Comparison of ENCODE assay signal across 8 cellular contexts in genomic region chr1:153796786-153797659, GRCh38. TPM values are rescaled to one million over a fixed set of nuclear protein-coding genes. Genes with fewer than 3 reads are reported as not detected.
A peak's percentile ranks its signal among the peaks of the same experiment; 100 is the strongest.
DNase-seq lines count a peak whose midpoint lies in the region; ATAC-seq and TF ChIP-seq lines count a peak whose summit lies in the region.

No MANE protein-coding gene starts in this region.

- no peak overlapping the region for H3K4me3 ChIP-seq in right lobe of liver

- no peak overlapping the region for H3K27ac ChIP-seq in right lobe of liver

- no peaks in the 10 kb centered on the region for H3K9me3 ChIP-seq in right lobe of liver

- TF ChIP-seq CTCF in right lobe of liver (IDR thresholded peaks at IDR 0.05): peak; percentile 88 to 91 (median 90)

- 23% methylated on average over 11 of the region's 26 CpGs for WGBS in right lobe of liver (ENCODE audit: insufficient coverage, low coverage, low lambda C conversion rate, missing lambda C conversion rate)

- DNase-seq in DMS79 treated with DMSO at 0.1 percent for 48 hours (lab: John Stamatoyannopoulos, UW) (peak; percentile 73), NCI-H345 treated with DMSO at 0.1 percent for 48 hours (lab: John Stamatoyannopoulos, UW; ENCODE audit: unreplicated experiment) (peak; percentile 87), cerebellum (ENCODE audit: low spot score) (peak; percentile 59), right lobe of liver (peak in 2 of 3 donors; percentile 73 to 85), middle frontal gyrus (ENCODE audit: extremely low spot score, low spot score) (no peak)
- DNase-seq in activated CD4-positive, alpha-beta T cell treated with anti-CD3 and anti-CD28 coated beads for 4 hours: peak; percentile 79 to 91
- peak; percentile 48 for DNase-seq in stimulated activated CD8-positive, alpha-beta memory T cell treated with anti-CD3 and anti-CD28 coated beads, Interleukin-12 subunit alpha, Interleukin-12 subunit beta, amount 100 ng/mL, for 24 hours (ENCODE audit: extremely low read depth)

- no peak for TF ChIP-seq POLR2A in right lobe of liver (IDR thresholded peaks at IDR 0.05)

- no peaks in the 10 kb centered on the region for H3K36me3 ChIP-seq in right lobe of liver

- peaks cover 0 to 10% (median 6%) of the 10 kb centered on the region in 4 donors for H3K4me1 ChIP-seq in right lobe of liver

- ATAC-seq in HG02759 (IDR thresholded peaks at IDR 0.05; ENCODE audit: unreplicated experiment): peak; percentile 63
- ATAC-seq in right lobe of liver: peak; percentile 63 to 75 (median 70)

- H3K27me3 ChIP-seq in right lobe of liver: no peaks in the 10 kb centered on the region

- intact Hi-C loops in right lobe of liver (cut with DNase I): loop anchor here in 1 of 2 donors (5.0 to 10.0 kb wide), 2 partner anchors 128 to 190 kb away; partner anchors contain the start of genes GATAD2B and RAB13

RNA-seq across cellular contexts. Expression of gene SLC27A3, which starts 21.8 kb away (rescaled TPM):
- 9.6 TPM for total RNA-seq in cerebellum
- 10 to 100 TPM; 25.4 to 50.4 (median 36.9) TPM for total RNA-seq in right lobe of liver
